ENCODE assay signal across 8 cellular contexts in the genomic region with DNA sequence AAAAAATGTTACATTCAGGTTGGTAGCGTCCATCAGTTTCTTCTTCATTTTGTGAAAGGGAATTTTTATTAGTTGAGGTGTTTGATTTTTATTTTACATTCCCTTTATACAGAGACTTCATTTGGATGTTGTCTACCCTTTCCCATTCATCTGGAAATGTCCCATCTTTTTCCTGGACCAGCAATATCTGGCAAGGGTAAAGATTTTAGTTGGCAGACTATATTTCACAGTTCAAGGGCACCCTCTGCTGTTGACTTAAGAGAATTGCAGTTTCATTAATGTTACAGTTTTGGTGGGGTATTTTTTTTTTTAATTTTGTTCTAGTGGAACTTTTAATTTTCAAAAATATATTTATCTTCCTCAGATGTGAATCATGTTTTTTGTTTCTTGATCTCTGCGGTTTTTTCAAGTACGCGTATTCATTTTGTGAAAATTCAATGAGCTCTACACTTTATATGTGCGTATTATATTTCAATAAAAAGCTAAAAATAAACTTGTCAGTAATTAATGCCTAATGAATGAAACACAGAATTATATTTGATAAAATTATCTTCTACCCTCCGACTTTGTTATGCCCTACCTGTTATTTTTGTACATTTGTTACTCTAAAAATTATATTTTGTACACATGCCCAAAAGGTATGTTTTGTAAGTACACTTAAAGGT.
DNase-seq lines count a peak whose midpoint lies in the region; ATAC-seq, FAIRE-seq and TF ChIP-seq lines count a peak whose summit lies in the region.

No MANE protein-coding gene starts in this region.

- no peak overlapping the region for H3K9ac ChIP-seq in OCI-LY3 (ENCODE audit: low read length)

- H3K4me2 ChIP-seq in OCI-LY3 (ENCODE audit: low read length) = no peak overlapping the region

- H3K4me1 Mint-ChIP-seq in endothelial cell (ENCODE audit: unreplicated experiment) = peaks cover 6% of the 10 kb centered on the region

- no peaks in the 10 kb centered on the region for H3K79me2 ChIP-seq in OCI-LY3 (ENCODE audit: low read length)

- H3K27ac Mint-ChIP-seq in endothelial cell (ENCODE audit: unreplicated experiment) = no peak overlapping the region

- TF ChIP-seq CTCF in OCI-LY3 (IDR thresholded peaks at IDR 0.05; ENCODE audit: low read depth, low read length) (peak; percentile 91), endothelial cell (IDR thresholded peaks at IDR 0.05; ENCODE audit: unreplicated experiment) (peak; percentile 91), neutrophil (IDR thresholded peaks at IDR 0.05) (peak; percentile 71)

- H3K4me1 ChIP-seq in OCI-LY3 (ENCODE audit: low read length) = no peaks in the 10 kb centered on the region
- no peaks in the 10 kb centered on the region for H3K4me1 ChIP-seq in neutrophil (ENCODE audit: control insufficient read depth in 1 of 2, insufficient read depth in 1 of 2, low read depth in 1 of 2, low read length in 1 of 2)

- DNase-seq in AG20443 (ENCODE audit: low spot score) = peak; percentile 61
- DNase-seq in GM19239 (ENCODE audit: insufficient read length, low spot score) = peak; percentile 17
- DNase-seq in endothelial cell (ENCODE audit: low spot score) = peak; percentile 12
- no peak for DNase-seq in activated CD8-positive, alpha-beta memory T cell treated with anti-CD3 and anti-CD28 coated beads for 24 hours
- DNase-seq in KG1 (lab: John Stamatoyannopoulos, UW) = no peak

- H3K36me3 ChIP-seq in OCI-LY3 (replicated peaks; ENCODE audit: low read depth, low read length) (no peaks in the 10 kb centered on the region), neutrophil (no peaks in the 10 kb centered on the region)

- H3K27me3 Mint-ChIP-seq in endothelial cell (ENCODE audit: unreplicated experiment) = peaks cover 3% of the 10 kb centered on the region

- H4K20me1 ChIP-seq in OCI-LY3 (ENCODE audit: insufficient read depth, low read length) = no peaks in the 10 kb centered on the region

- peak; percentile 65 for FAIRE-seq in GM19239 (lab: Jason Lieb, UNC)

- no peaks in the 10 kb centered on the region for H3K36me3 Mint-ChIP-seq in endothelial cell (ENCODE audit: low read depth, unreplicated experiment)

- H3K4me3 ChIP-seq in OCI-LY3 (ENCODE audit: low read length) = no peak overlapping the region
- no peak overlapping the region for H3K4me3 ChIP-seq in neutrophil (ENCODE audit: low read depth in 1 of 2, low read length in 1 of 2)

- H3K27ac ChIP-seq in OCI-LY3 (ENCODE audit: low read length) = no peak overlapping the region
- no peak overlapping the region for H3K27ac ChIP-seq in neutrophil

- H2AFZ ChIP-seq in OCI-LY3 (ENCODE audit: low read depth, low read length) = no peak overlapping the region

- no peak for ATAC-seq in GM21447 (IDR thresholded peaks at IDR 0.05; ENCODE audit: unreplicated experiment)

- no peaks in the 10 kb centered on the region for H3K27me3 ChIP-seq in OCI-LY3 (ENCODE audit: low read depth, low read length)
- no peaks in the 10 kb centered on the region for H3K27me3 ChIP-seq in neutrophil

- H3K4me3 Mint-ChIP-seq in endothelial cell (ENCODE audit: unreplicated experiment) = no peak overlapping the region

- H3K9me3 Mint-ChIP-seq in endothelial cell (ENCODE audit: unreplicated experiment) = no peaks in the 10 kb centered on the region

- H3K9me3 ChIP-seq in OCI-LY3 (ENCODE audit: insufficient read depth, low read length) = no peaks in the 10 kb centered on the region
- no peaks in the 10 kb centered on the region for H3K9me3 ChIP-seq in neutrophil

Comparison
In these comparisons a context has a peak if more than half of its experiments do, and no peak if none do; other contexts are left out.
1. DNase-seq: peak in AG20443 (single experiment), GM19239 (single experiment) and endothelial cell (single experiment); none in activated CD8-positive, alpha-beta memory T cell treated with anti-CD3 and anti-CD28 coated beads for 24 hours (single experiment) and KG1 (single experiment).
2. Peak in every context shown above with its lines, with median percentiles within 50 percentile points of each other: CTCF ChIP-seq.